In the genomic region with DNA sequence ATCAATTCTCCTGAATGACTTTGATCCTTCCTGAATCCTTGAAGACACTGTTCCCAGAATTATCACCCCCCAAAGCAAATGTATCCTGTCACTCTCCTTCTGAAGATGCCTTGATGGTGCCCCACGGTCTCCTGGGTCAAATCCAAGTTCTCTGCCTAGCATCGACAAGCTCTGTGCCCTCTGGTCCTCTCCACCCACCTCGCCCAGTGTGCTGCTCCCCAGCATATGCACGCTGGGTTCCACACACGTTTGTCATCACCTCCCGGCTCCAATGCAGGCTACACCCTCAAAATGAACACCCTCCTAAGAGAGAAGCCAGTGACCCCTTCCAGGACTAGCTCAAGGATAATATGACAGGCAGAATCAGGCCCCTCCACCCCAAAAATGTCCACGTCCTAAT, we compare ENCODE assay signal across 29 cellular contexts. TPM values are rescaled to one million over a fixed set of nuclear protein-coding genes. Genes with fewer than 3 reads are reported as not detected.
"Had no signal": no experiment of that assay in that cellular context is flagged by ENCODE, and none has a peak within 500 bp of the region (broad histone marks: within the 10 kb centered on the region; RNA-seq: fewer than 3 reads in every experiment).

No MANE protein-coding gene starts in this region.

- H3K27ac Mint-ChIP-seq: natural killer cell; nephron; neural progenitor cell; stimulated activated effector memory CD8-positive, alpha-beta T cell treated with anti-CD3 and anti-CD28 coated beads, Interleukin-12 subunit alpha, Interleukin-12 subunit beta, amount 100 ng/mL, for 72 hours; stimulated activated naive B cell treated with anti-CD40 and anti-IgM and Interleukin-4, amounts not matched to agents 10 μg/mL and 1 μg/mL and 100 μg/mL, for 72 hours; stimulated activated naive CD8-positive, alpha-beta T cell treated with anti-CD3 and anti-CD28 coated beads, Interleukin-15, Interleukin-2, amounts not matched to agents 100 ng/mL and 50 ng/mL, for 24 hours had no signal

- H3K27ac ChIP-seq: neural progenitor cell, pancreas, prostate gland, right lobe of liver, sigmoid colon, stomach, thoracic aorta, thyroid gland, tibial nerve, upper lobe of left lung had no signal

- H3K9me3 ChIP-seq: pancreas, prostate gland, right lobe of liver, sigmoid colon, stomach, thoracic aorta, thyroid gland, tibial nerve, upper lobe of left lung had no signal

- DNase-seq: naive thymus-derived CD4-positive, alpha-beta T cell; natural killer cell; occipital lobe; pancreas; sigmoid colon; small intestine; stimulated activated CD4-positive, alpha-beta T cell treated with anti-CD3 and anti-CD28 coated beads, Interleukin-15, amount 100 ng/mL, for 24 hours; stimulated activated CD4-positive, alpha-beta T cell treated with anti-CD3 and anti-CD28 coated beads, Interleukin-2, amount 100 ng/mL, for 24 hours; stimulated activated CD4-positive, alpha-beta T cell treated with anti-CD3 and anti-CD28 coated beads, Interleukin-2, amount 100 ng/mL, for 48 hours; stimulated activated CD4-positive, alpha-beta T cell treated with anti-CD3 and anti-CD28 coated beads, Interleukin-4, amount 100 ng/mL, for 24 hours; stimulated activated naive B cell treated with anti-CD40 and anti-IgM and Interleukin-4, amounts not matched to agents 10 μg/mL and 1 μg/mL and 100 μg/mL, for 72 hours; stimulated activated naive CD4-positive, alpha-beta T cell treated with Interleukin-2 at 50 U/mL for 16 hours; stomach; thyroid gland; upper lobe of left lung had no signal

- H3K36me3 ChIP-seq: neural progenitor cell, pancreas, prostate gland, right lobe of liver, sigmoid colon, stomach, thoracic aorta, thyroid gland, tibial nerve, upper lobe of left lung had no signal

- H3K27me3 ChIP-seq: neural progenitor cell, pancreas, right lobe of liver, sigmoid colon, stomach, thyroid gland, tibial nerve, upper lobe of left lung had no signal

- ATAC-seq: naive thymus-derived CD4-positive, alpha-beta T cell; natural killer cell; pancreas; right lobe of liver; stimulated activated effector memory CD8-positive, alpha-beta T cell treated with anti-CD3 and anti-CD28 coated beads, Interleukin-12 subunit alpha, Interleukin-12 subunit beta, amount 100 ng/mL, for 72 hours; stimulated activated naive B cell treated with anti-CD40 and anti-IgM and Interleukin-4, amounts not matched to agents 10 μg/mL and 1 μg/mL and 100 μg/mL, for 72 hours had no signal

- H3K4me1 ChIP-seq: neural progenitor cell, pancreas, prostate gland, right lobe of liver, sigmoid colon, stomach, thyroid gland, tibial nerve, upper lobe of left lung had no signal

- H3K4me1 Mint-ChIP-seq: naive thymus-derived CD4-positive, alpha-beta T cell; natural killer cell; neural progenitor cell; stimulated activated effector memory CD8-positive, alpha-beta T cell treated with anti-CD3 and anti-CD28 coated beads, Interleukin-12 subunit alpha, Interleukin-12 subunit beta, amount 100 ng/mL, for 72 hours; stimulated activated naive B cell treated with anti-CD40 and anti-IgM and Interleukin-4, amounts not matched to agents 10 μg/mL and 1 μg/mL and 100 μg/mL, for 72 hours had no signal

- H3K36me3 Mint-ChIP-seq: natural killer cell; neural progenitor cell; stimulated activated effector memory CD8-positive, alpha-beta T cell treated with anti-CD3 and anti-CD28 coated beads, Interleukin-12 subunit alpha, Interleukin-12 subunit beta, amount 100 ng/mL, for 72 hours; stimulated activated naive B cell treated with anti-CD40 and anti-IgM and Interleukin-4, amounts not matched to agents 10 μg/mL and 1 μg/mL and 100 μg/mL, for 72 hours had no signal

- H3K4me3 ChIP-seq: neural progenitor cell, pancreas, prostate gland, right lobe of liver, sigmoid colon, stomach, thoracic aorta, thyroid gland, tibial nerve, upper lobe of left lung had no signal

- H3K27me3 Mint-ChIP-seq: naive thymus-derived CD4-positive, alpha-beta T cell; stimulated activated naive B cell treated with anti-CD40 and anti-IgM and Interleukin-4, amounts not matched to agents 10 μg/mL and 1 μg/mL and 100 μg/mL, for 72 hours; stimulated activated naive CD8-positive, alpha-beta T cell treated with anti-CD3 and anti-CD28 coated beads, Interleukin-15, Interleukin-2, amounts not matched to agents 100 ng/mL and 50 ng/mL, for 24 hours had no signal

- H3K4me3 Mint-ChIP-seq: naive thymus-derived CD4-positive, alpha-beta T cell; natural killer cell; nephron; neural progenitor cell; stimulated activated effector memory CD8-positive, alpha-beta T cell treated with anti-CD3 and anti-CD28 coated beads, Interleukin-12 subunit alpha, Interleukin-12 subunit beta, amount 100 ng/mL, for 72 hours; stimulated activated naive B cell treated with anti-CD40 and anti-IgM and Interleukin-4, amounts not matched to agents 10 μg/mL and 1 μg/mL and 100 μg/mL, for 72 hours; stimulated activated naive CD8-positive, alpha-beta T cell treated with anti-CD3 and anti-CD28 coated beads, Interleukin-15, Interleukin-2, amounts not matched to agents 100 ng/mL and 50 ng/mL, for 24 hours had no signal

- H3K9me3 Mint-ChIP-seq: natural killer cell; nephron; stimulated activated effector memory CD8-positive, alpha-beta T cell treated with anti-CD3 and anti-CD28 coated beads, Interleukin-12 subunit alpha, Interleukin-12 subunit beta, amount 100 ng/mL, for 72 hours; stimulated activated naive B cell treated with anti-CD40 and anti-IgM and Interleukin-4, amounts not matched to agents 10 μg/mL and 1 μg/mL and 100 μg/mL, for 72 hours; stimulated activated naive CD8-positive, alpha-beta T cell treated with anti-CD3 and anti-CD28 coated beads, Interleukin-15, Interleukin-2, amounts not matched to agents 100 ng/mL and 50 ng/mL, for 24 hours had no signal

RNA-seq across cellular contexts. Expression of gene CREG2, which starts 39.5 kb away (rescaled TPM):
- total RNA-seq: natural killer cell, osteocyte, posterior vena cava, prostate gland, subcutaneous adipose tissue, thoracic aorta, thyroid gland, tibial nerve had no signal
- polyA plus RNA-seq: naive thymus-derived CD4-positive, alpha-beta T cell had no signal

RNA-seq across cellular contexts. Expression of gene RFX8, which starts 48.1 kb away (rescaled TPM):
- total RNA-seq: osteocyte, renal cortical epithelial cell, right lobe of liver, ureter had no signal
- polyA plus RNA-seq: naive thymus-derived CD4-positive, alpha-beta T cell; neural cell had no signal
